Comparison of ENCODE assay signal across 9 cellular contexts in genomic region chr6:42405025-42405424, GRCh38. TPM values are rescaled to one million over a fixed set of nuclear protein-coding genes. Genes with fewer than 3 reads are reported as not detected.
DNase-seq lines count a peak whose midpoint lies in the region; ATAC-seq, FAIRE-seq and TF ChIP-seq lines count a peak whose summit lies in the region.
"Had no signal": no experiment of that assay in that cellular context is flagged by ENCODE, and none has a peak within 500 bp of the region (broad histone marks: within the 10 kb centered on the region; RNA-seq: fewer than 3 reads in every experiment).

No MANE protein-coding gene starts in this region.

- H3K36me3 ChIP-seq in breast epithelium (no peaks in the 10 kb centered on the region), K562 (ENCODE audit: control insufficient read depth, insufficient read depth, low read length) (no peaks in the 10 kb centered on the region), iPS-15b (ENCODE audit: control insufficient read depth, insufficient read depth, low read length) (no peaks in the 10 kb centered on the region), vagina (no peaks in the 10 kb centered on the region)

- peak overlapping the region; percentile 64 for H2AFZ ChIP-seq in K562 (ENCODE audit: low read depth, low read length)

- H3K9me1 ChIP-seq in K562 (ENCODE audit: control insufficient read depth, insufficient read depth, low read length), result no peaks in the 10 kb centered on the region

- intact Hi-C loops in MCF 10A (cut with micrococcal nuclease), result no loop called here
- intact Hi-C loops in breast epithelium (cut with DNase I; ENCODE audit: low total_unique reads), result no loop called here
- intact Hi-C loops in K562 (cut with micrococcal nuclease), result no loop called here
- intact Hi-C loops in vagina (cut with DNase I), result no loop called here

- BruUV-seq in MCF 10A (replicated peaks; lab: Mats Ljungman, UMichigan), result no TSS peak
- BruUV-seq in K562 (replicated peaks; lab: Mats Ljungman, UMichigan), result no TSS peak

- no peak for TF ChIP-seq EP300 in K562 (IDR thresholded peaks at IDR 0.05; ENCODE audit: low read length)

- no peaks in the 10 kb centered on the region for H3K27me3 Mint-ChIP-seq in MCF 10A (ENCODE audit: insufficient read depth, unreplicated experiment)

- H3K4me1 ChIP-seq in breast epithelium (no peaks in the 10 kb centered on the region), K562 (replicated peaks in 1 of 2; ENCODE audit: control insufficient read depth in 2 of 2, insufficient read depth in 2 of 2, low read length in 2 of 2) (peaks cover 6 to 29% of the 10 kb centered on the region in 2 experiments; a peak in 4 of 5 replicates), iPS-15b (ENCODE audit: control insufficient read depth, insufficient read depth, low read length) (peaks cover 44% of the 10 kb centered on the region), vagina (peaks cover 67% of the 10 kb centered on the region)

- no peak overlapping the region for H3K4me3 ChIP-seq in breast epithelium
- no peak overlapping the region for H3K4me3 ChIP-seq in K562
- H3K4me3 ChIP-seq in iPS-15b (ENCODE audit: low read depth, low read length), result peak overlapping the region; percentile 9
- H3K4me3 ChIP-seq in vagina, result no peak overlapping the region

- peaks cover 62% of the 10 kb centered on the region for H3K4me1 Mint-ChIP-seq in MCF 10A (ENCODE audit: insufficient read depth, unreplicated experiment)

- H4K20me1 ChIP-seq in K562 (replicated peaks; ENCODE audit: control insufficient read depth, insufficient read depth, low read length), result no peaks in the 10 kb centered on the region

- TF ChIP-seq RAD21 in K562 (CRISPR knock-in tag; conservative IDR thresholded peaks at IDR 0.05 in 1 of 2, IDR thresholded peaks at IDR 0.05 in 1 of 2), result no peak

- no peak for FAIRE-seq in K562 (lab: Jason Lieb, UNC)

- no peak overlapping the region for H3K4me2 ChIP-seq in K562 (ENCODE audit: insufficient read depth, low read length)

- H3K27me3 ChIP-seq in breast epithelium, result no peaks in the 10 kb centered on the region
- peaks cover 0 to 19% of the 10 kb centered on the region in 2 experiments; a peak in 2 of 5 replicates for H3K27me3 ChIP-seq in K562 (ENCODE audit: control insufficient read depth in 2 of 2, insufficient read depth in 2 of 2, low read length in 2 of 2)
- no peaks in the 10 kb centered on the region for H3K27me3 ChIP-seq in iPS-15b (ENCODE audit: control insufficient read depth, insufficient read depth, low read length)
- H3K27me3 ChIP-seq in vagina, result no peaks in the 10 kb centered on the region

- WGBS in K562 (ENCODE audit: insufficient coverage, low coverage, missing lambda C conversion rate), result 40% methylated on average over 2 of the region's 2 CpGs

- TF ChIP-seq CTCF in MCF 10A (IDR thresholded peaks at IDR 0.05; ENCODE audit: unreplicated experiment) (no peak), breast epithelium (IDR thresholded peaks at IDR 0.05) (no peak), K562 (IDR thresholded peaks at IDR 0.05 in 2 of 3, conservative IDR thresholded peaks at IDR 0.05 in 1 of 3; ENCODE audit: insufficient read depth in 2 of 3, low read depth in 1 of 3, low read length in 3 of 3) (no peak), vagina (IDR thresholded peaks at IDR 0.05) (no peak)

- peak overlapping the region; percentile 74 for H3K27ac Mint-ChIP-seq in MCF 10A (ENCODE audit: low read depth, unreplicated experiment)

- no peaks in the 10 kb centered on the region for H3K9me3 Mint-ChIP-seq in MCF 10A (ENCODE audit: unreplicated experiment)

- in situ Hi-C loops in K562 (cut with MboI), result no loop called here

- TF ChIP-seq POLR2A in breast epithelium (IDR thresholded peaks at IDR 0.05) (no peak), K562 (conservative IDR thresholded peaks at IDR 0.05) (no peak), vagina (IDR thresholded peaks at IDR 0.05) (no peak)

- no peaks in the 10 kb centered on the region for H3K79me2 ChIP-seq in K562 (ENCODE audit: control insufficient read depth, insufficient read depth, low read length)

- H3K9me3 ChIP-seq in breast epithelium, result no peaks in the 10 kb centered on the region
- H3K9me3 ChIP-seq in K562 (replicated peaks; ENCODE audit: control insufficient read depth, insufficient read depth, low read depth, low read length), result no peaks in the 10 kb centered on the region
- H3K9me3 ChIP-seq in iPS-15b (ENCODE audit: control insufficient read depth, insufficient read depth, low read length), result no peaks in the 10 kb centered on the region
- no peaks in the 10 kb centered on the region for H3K9me3 ChIP-seq in vagina
- H3K9me3 ChIP-seq: Caco-2 had no signal

- DNase-seq in MCF 10A (ENCODE audit: unreplicated experiment) (peak; percentile 15), breast epithelium (ENCODE audit: low spot score in 2 of 2) (no peak), K562 (ENCODE audit: extremely low read depth in 1 of 4, low spot score in 3 of 4) (no peak), vagina (ENCODE audit: extremely low spot score in 2 of 2) (no peak), activated gamma-delta T cell treated with Interleukin-2 at 50 U/mL for 16 hours (no peak)
- DNase-seq in stimulated activated CD4-positive, alpha-beta T cell treated with anti-CD3 and anti-CD28 coated beads, Interleukin-1b, Interleukin-23, amount 100 ng/mL, for 48 hours, result no peak

- ATAC-seq in K562 (no peak), HG03354 (IDR thresholded peaks at IDR 0.05; ENCODE audit: poor library complexity, severe bottlenecking, unreplicated experiment) (no peak)

- CTCF ChIA-PET in MCF 10A (lab: Yijun Ruan, JAX), result interaction anchor here (1.4 to 3.6 kb wide), 9 partner anchors 15 to 178 kb away, joined by 4 to 36 read pairs (median 6); no protein-coding TSS in a partner anchor
- CTCF ChIA-PET in K562 (lab: Yijun Ruan, JAX; ENCODE audit: low intra/inter-chr PET ratio), result no interaction called here

- H3K9ac ChIP-seq in K562 (ENCODE audit: insufficient read depth in 1 of 2, low read depth in 2 of 2, low read length in 2 of 2), result no peak overlapping the region
- H3K9ac ChIP-seq in iPS-15b (ENCODE audit: low read depth, low read length), result no peak overlapping the region

- no peak overlapping the region for H3K27ac ChIP-seq in breast epithelium
- no peak overlapping the region; the same call in 2 of the 3 replicates for H3K27ac ChIP-seq in K562 (ENCODE audit: extremely low read depth, low read depth, low read length)
- peak overlapping the region; percentile 80 for H3K27ac ChIP-seq in vagina

- peaks cover 9% of the 10 kb centered on the region for H3K36me3 Mint-ChIP-seq in MCF 10A (ENCODE audit: insufficient read depth, unreplicated experiment)

- POLR2A ChIA-PET in MCF 10A (lab: Yijun Ruan, JAX) (interaction anchor here (0.7 to 7.5 kb wide), 27 partner anchors 8 to 191 kb away, joined by 3 to 227 read pairs (median 5); partner anchors contain the start of genes TRERF1 and UBR2), K562 (lab: Yijun Ruan, JAX) (interaction anchor here (1.0 to 2.0 kb wide), 2 partner anchors 9 to 21 kb away, joined by 5 to 8 read pairs; no protein-coding TSS in a partner anchor)

- H3K4me3 Mint-ChIP-seq in MCF 10A (ENCODE audit: unreplicated experiment), result peak overlapping the region; percentile 70

TF ChIP-seq in K562, 482 proteins besides CTCF, POLR2A, EP300 and RAD21:
- TF ChIP-seq CAMTA2 (CRISPR knock-in tag; conservative IDR thresholded peaks at IDR 0.05) (no peak), HMG20A (CRISPR knock-in tag; conservative IDR thresholded peaks at IDR 0.05) (no peak), CREB3L1 (IDR thresholded peaks at IDR 0.05; ENCODE audit: borderline replicate concordance, low read depth) (no peak)

RNA-seq across cellular contexts. Expression of gene TRERF1, which starts 46.7 kb away (rescaled TPM):
- total RNA-seq in MCF 10A (2022) (9.4 and 12.0 TPM in 2 replicates), breast epithelium (1 to 10 TPM; 3.9 to 5.4 (median 4.1) TPM), K562 (2014; rRNA removed) (0.04 TPM in 1 of 2 replicates, not detected in the other), K562 (2014; rRNA removed; fragmentation: Illumina TruSeq; extraction: Trizol) (0.04 TPM in 1 of 2 replicates, not detected in the other), K562 (2015; rRNA removed; fragmentation: Illumina TruSeq; extraction: Trizol) (0.04 and 0.07 TPM in 2 replicates), K562 (2021) (0.16 and 0.20 TPM in 2 replicates), vagina (20.6 TPM)
- 0.28 TPM in 1 of 2 replicates, not detected in the other for total RNA-seq in K562 (2011; cell fraction: chromatin; rRNA removed; ENCODE audit: low replicate concordance)
- total RNA-seq in K562 (2011; cell fraction: nucleolus; rRNA removed), result under 0.01 and 0.17 TPM in 2 replicates
- total RNA-seq in K562 (2011; cell fraction: nucleoplasm; rRNA removed), result 0.07 and 0.15 TPM in 2 replicates
- polyA plus RNA-seq in K562 (2011; rRNA removed) (0.07 and 0.24 TPM in 2 replicates), K562 (2014; fragmentation: Illumina TruSeq; extraction: Trizol) (0.07 and 0.10 TPM in 2 replicates), K562 (2014; fragmentation: Nextera tagmentation; extraction: Ambion mirVana) (not detected), K562 (2014; rRNA removed) (0.04 and 0.07 TPM in 2 replicates)
- 0.13 and 0.21 TPM in 2 replicates for polyA plus RNA-seq in K562 (2011; cell fraction: cytosol; rRNA removed)
- polyA plus RNA-seq in K562 (2011; cell fraction: nucleus; rRNA removed), result 0.28 and 0.44 TPM in 2 replicates
- 0.09 and 0.60 TPM in 2 replicates for polyA plus RNA-seq in K562 (2012)
- 0.07 and 0.18 TPM in 2 replicates for polyA minus RNA-seq in K562 (2011; rRNA and poly(A)+ RNA removed)
- 0.29 and 0.64 TPM in 2 replicates for polyA minus RNA-seq in K562 (2011; cell fraction: cytosol; rRNA and poly(A)+ RNA removed)
- under 0.01 and 0.44 TPM in 2 replicates for polyA minus RNA-seq in K562 (2011; cell fraction: nucleus; rRNA and poly(A)+ RNA removed)
